ENCODE assay signal across 17 cellular contexts in the genomic region with DNA sequence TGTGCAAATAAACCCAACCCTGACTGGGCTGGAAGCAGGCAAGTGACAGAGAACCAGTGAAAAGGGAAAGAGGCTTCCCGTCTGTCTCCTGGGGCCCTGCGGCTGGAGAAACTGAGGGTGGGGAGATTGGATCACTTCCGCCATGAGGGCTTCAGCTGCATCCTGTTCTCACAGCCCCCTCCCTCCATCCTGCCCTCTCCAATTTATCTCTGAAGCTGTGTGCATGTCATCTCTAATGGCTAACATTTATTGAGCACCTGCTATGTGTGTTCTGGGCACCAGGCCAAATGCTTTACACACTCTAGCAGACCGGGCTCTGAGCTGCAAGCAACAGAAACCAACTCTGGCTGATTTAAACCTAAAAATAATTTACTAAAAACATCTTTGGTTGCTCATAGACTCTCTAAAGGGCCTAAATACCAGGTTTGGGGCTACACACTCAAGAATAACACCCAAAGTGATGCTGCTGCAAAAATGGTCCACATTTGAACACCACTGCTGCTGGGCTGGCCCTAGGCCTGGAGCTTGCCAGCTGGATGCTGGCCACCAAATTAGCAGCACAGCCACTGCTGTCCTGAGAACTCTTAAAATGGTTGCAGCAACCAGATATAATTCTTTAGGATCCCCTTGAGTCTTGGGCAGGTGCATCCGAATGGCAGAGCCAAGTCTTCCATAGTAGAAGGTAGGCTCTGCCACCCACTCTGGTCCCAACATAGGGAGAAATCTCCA.
A peak's percentile ranks its signal among the peaks of the same experiment; 100 is the strongest.
DNase-seq lines count a peak whose midpoint lies in the region; ATAC-seq, FAIRE-seq and TF ChIP-seq lines count a peak whose summit lies in the region.
"Had no signal": no experiment of that assay in that cellular context is flagged by ENCODE, and none has a peak within 500 bp of the region (broad histone marks: within the 10 kb centered on the region; RNA-seq: fewer than 3 reads in every experiment).

No MANE protein-coding gene starts in this region.

- no peaks in the 10 kb centered on the region for H3K36me3 Mint-ChIP-seq in endodermal cell (ENCODE audit: low read depth)
- no peaks in the 10 kb centered on the region for H3K36me3 Mint-ChIP-seq in activated CD8-positive, alpha-beta T cell treated with anti-CD3 and anti-CD28 coated beads, Interleukin-2, amount 10 ng/mL, durations not matched to agents 7 days and 5 days (ENCODE audit: low read depth)
- H3K36me3 Mint-ChIP-seq: CD14-positive monocyte had no signal

- TF ChIP-seq EP300 in GM12878 (IDR thresholded peaks at IDR 0.05; ENCODE audit: borderline replicate concordance in 1 of 2, control insufficient read depth in 1 of 2, low read depth in 2 of 2, low read length in 2 of 2): no peak

- peaks cover 9% of the 10 kb centered on the region for H3K4me1 ChIP-seq in GM12878 (ENCODE audit: control insufficient read depth, insufficient read depth, low read length)
- H3K4me1 ChIP-seq in endodermal cell (ENCODE audit: control insufficient read depth, insufficient read depth, low read length): no peaks in the 10 kb centered on the region
- H3K4me1 ChIP-seq: adrenal gland, gastroesophageal sphincter, SJCRH30 had no signal

- TF ChIP-seq RAD21 in GM12878 (IDR thresholded peaks at IDR 0.05; ENCODE audit: insufficient read depth, low read depth, low read length): no peak

- no peak overlapping the region for H3K27ac Mint-ChIP-seq in endodermal cell
- H3K27ac Mint-ChIP-seq in activated CD8-positive, alpha-beta T cell treated with anti-CD3 and anti-CD28 coated beads, Interleukin-2, amount 10 ng/mL, durations not matched to agents 7 days and 5 days: no peak overlapping the region
- H3K27ac Mint-ChIP-seq: activated T-cell treated with anti-CD3 and anti-CD28 coated beads, Interleukin-2, amount 50 U/mL, for 72 hours; CD14-positive monocyte had no signal

- H3K4me3 ChIP-seq in GM12878: no peak overlapping the region
- no peak overlapping the region for H3K4me3 ChIP-seq in endodermal cell (ENCODE audit: low read length)
- H3K4me3 ChIP-seq: adrenal gland, gastroesophageal sphincter, MG63, SJCRH30 had no signal

- TF ChIP-seq POLR2A in GM12878 (IDR thresholded peaks at IDR 0.05; ENCODE audit: low read depth, low read length): no peak

- RAD21 ChIA-PET in GM12878 (lab: Charles Lee; ENCODE audit: unreplicated experiment): no interaction called here

- WGBS in GM12878 (ENCODE audit: insufficient coverage, insufficient replicate concordance, low lambda C conversion rate, missing lambda C conversion rate): 11% methylated on average over 4 of the region's 5 CpGs
- WGBS in endodermal cell (ENCODE audit: insufficient coverage in 1 of 2, insufficient read length in 1 of 2), 2 experiments: 87 to 93% methylated on average over 2 to 5 of the region's 5 CpGs

- BruUV-seq in GM12878 (replicated peaks; lab: Mats Ljungman, UMichigan): no TSS peak

- H3K27me3 ChIP-seq in GM12878 (replicated peaks in 1 of 2; ENCODE audit: control insufficient read depth in 2 of 2, insufficient read depth in 2 of 2, low read length in 1 of 2): no peaks in the 10 kb centered on the region; a peak in 2 of 4 replicates
- peaks cover 9% of the 10 kb centered on the region for H3K27me3 ChIP-seq in endodermal cell (ENCODE audit: control insufficient read depth, insufficient read depth, low read length, poor library complexity, severe bottlenecking)
- H3K27me3 ChIP-seq: adrenal gland, MG63 had no signal

- H3K27me3 Mint-ChIP-seq in endodermal cell (ENCODE audit: insufficient read depth): peaks cover 4% of the 10 kb centered on the region
- H3K27me3 Mint-ChIP-seq in activated CD8-positive, alpha-beta T cell treated with anti-CD3 and anti-CD28 coated beads, Interleukin-2, amount 10 ng/mL, durations not matched to agents 7 days and 5 days (ENCODE audit: low read depth): peaks cover 8% of the 10 kb centered on the region

- H2AFZ ChIP-seq in GM12878 (ENCODE audit: control insufficient read depth, low read depth, low read length): no peak overlapping the region

- CTCF ChIA-PET in GM12878 (lab: Yijun Ruan, JAX): no interaction called here
- CTCF ChIA-PET in activated CD8-positive, alpha-beta T cell treated with anti-CD3 and anti-CD28 coated beads, Interleukin-2, amount 10 ng/mL, durations not matched to agents 7 days and 5 days (lab: Charles Lee): no interaction called here

- POLR2A ChIA-PET in GM12878 (lab: Charles Lee): no interaction called here
- POLR2A ChIA-PET in activated CD8-positive, alpha-beta T cell treated with anti-CD3 and anti-CD28 coated beads, Interleukin-2, amount 10 ng/mL, durations not matched to agents 7 days and 5 days (lab: Charles Lee): no interaction called here

- H3K4me2 ChIP-seq in GM12878 (ENCODE audit: control insufficient read depth, insufficient read depth): peak overlapping the region; percentile 21; the same call in 1 of the 2 replicates

- H3K79me2 ChIP-seq in GM12878 (ENCODE audit: control insufficient read depth, insufficient read depth, low read length): no peaks in the 10 kb centered on the region

- TF ChIP-seq CTCF in GM12878 (IDR thresholded peaks at IDR 0.05 in 2 of 3, conservative IDR thresholded peaks at IDR 0.05 in 1 of 3; ENCODE audit: control insufficient read depth in 2 of 3, extremely low read depth in 1 of 3, insufficient read depth in 1 of 3, low read depth in 3 of 3, low read length in 3 of 3) (no peak), endodermal cell (conservative IDR thresholded peaks at IDR 0.05) (no peak)

- H3K27ac ChIP-seq in GM12878 (ENCODE audit: control insufficient read depth, insufficient read depth): no peak overlapping the region
- H3K27ac ChIP-seq in endodermal cell (ENCODE audit: low read depth, low read length): no peak overlapping the region
- H3K27ac ChIP-seq: adrenal gland, gastroesophageal sphincter, SJCRH30 had no signal

- ATAC-seq in GM21515 (IDR thresholded peaks at IDR 0.05; ENCODE audit: unreplicated experiment) (peak; percentile 73), GM12878 (no peak; the same call in 2 of the 3 replicates)
- ATAC-seq in activated CD8-positive, alpha-beta T cell treated with anti-CD3 and anti-CD28 coated beads, Interleukin-2, amount 10 ng/mL, durations not matched to agents 7 days and 5 days: no peak
- ATAC-seq: activated T-cell treated with anti-CD3 and anti-CD28 coated beads, Interleukin-2, amount 50 U/mL, for 72 hours; gastroesophageal sphincter had no signal

- H4K20me1 ChIP-seq in GM12878 (ENCODE audit: control insufficient read depth, insufficient read depth): no peaks in the 10 kb centered on the region; the same call in 1 of the 2 replicates

- no peaks in the 10 kb centered on the region for H3K9me3 ChIP-seq in GM12878 (replicated peaks; ENCODE audit: control insufficient read depth, insufficient read depth, low read length)
- peaks cover 8% of the 10 kb centered on the region for H3K9me3 ChIP-seq in endodermal cell (ENCODE audit: control insufficient read depth, low read length)
- H3K9me3 ChIP-seq: adrenal gland, MG63, SJCRH30 had no signal

- H3K9ac ChIP-seq in GM12878 (ENCODE audit: control insufficient read depth, insufficient read depth, low read length) (no peak overlapping the region), endodermal cell (ENCODE audit: extremely low read depth, low read length, poor library complexity, severe bottlenecking) (no peak overlapping the region)

- DNase-seq in DMS79 (lab: John Stamatoyannopoulos, UW): peak; percentile 50
- DNase-seq in NCI-H345 (lab: John Stamatoyannopoulos, UW): peak; percentile 64
- peak; percentile 15 for DNase-seq in GM12878 (ENCODE audit: low read depth, low spot score)
- DNase-seq in occipital lobe (lab: John Stamatoyannopoulos, UW): no peak
- no peak for DNase-seq in endodermal cell
- DNase-seq in activated CD8-positive, alpha-beta T cell treated with anti-CD3 and anti-CD28 coated beads, Interleukin-2, amount 10 ng/mL, durations not matched to agents 7 days and 5 days: no peak
- DNase-seq: activated T-cell treated with anti-CD3 and anti-CD28 coated beads, Interleukin-2, amount 50 U/mL, for 72 hours; adrenal gland; cerebellar nuclear complex; mammary epithelial cell; MG63 had no signal

- H3K9me3 Mint-ChIP-seq in endodermal cell: peaks cover 6% of the 10 kb centered on the region
- H3K9me3 Mint-ChIP-seq in activated CD8-positive, alpha-beta T cell treated with anti-CD3 and anti-CD28 coated beads, Interleukin-2, amount 10 ng/mL, durations not matched to agents 7 days and 5 days (ENCODE audit: insufficient read depth): no peaks in the 10 kb centered on the region
- H3K9me3 Mint-ChIP-seq: activated T-cell treated with anti-CD3 and anti-CD28 coated beads, Interleukin-2, amount 50 U/mL, for 72 hours had no signal

- no peak overlapping the region for H3K4me3 Mint-ChIP-seq in endodermal cell
- no peak overlapping the region for H3K4me3 Mint-ChIP-seq in activated CD8-positive, alpha-beta T cell treated with anti-CD3 and anti-CD28 coated beads, Interleukin-2, amount 10 ng/mL, durations not matched to agents 7 days and 5 days
- H3K4me3 Mint-ChIP-seq: activated T-cell treated with anti-CD3 and anti-CD28 coated beads, Interleukin-2, amount 50 U/mL, for 72 hours; CD14-positive monocyte; nephron had no signal

- intact Hi-C loops in GM12878 (cut with micrococcal nuclease; ENCODE audit: unreplicated experiment): no loop called here

- in situ Hi-C loops in GM12878 (cut with MboI): no loop called here

- SMC1A ChIA-PET in GM12878 (lab: Charles Lee; ENCODE audit: uncharacterized antibody, unreplicated experiment): no interaction called here

- H3K36me3 ChIP-seq in GM12878 (ENCODE audit: control insufficient read depth in 2 of 2, insufficient read depth in 2 of 2, low read length in 1 of 2) (no peaks in the 10 kb centered on the region), endodermal cell (ENCODE audit: control insufficient read depth, insufficient read depth, low read length) (no peaks in the 10 kb centered on the region)
- H3K36me3 ChIP-seq: adrenal gland, gastroesophageal sphincter, MG63, SJCRH30 had no signal

- H3K4me1 Mint-ChIP-seq in endodermal cell: peaks cover 10% of the 10 kb centered on the region
- H3K4me1 Mint-ChIP-seq in activated CD8-positive, alpha-beta T cell treated with anti-CD3 and anti-CD28 coated beads, Interleukin-2, amount 10 ng/mL, durations not matched to agents 7 days and 5 days (ENCODE audit: low read depth): no peaks in the 10 kb centered on the region
- H3K4me1 Mint-ChIP-seq: CD14-positive monocyte had no signal

- FAIRE-seq in GM12878 (lab: Jason Lieb, UNC): peak; percentile 56
- FAIRE-seq: endothelial cell of umbilical vein had no signal

TF ChIP-seq in GM12878, 131 proteins besides CTCF, POLR2A, EP300 and RAD21 (continues in another document):
- TF ChIP-seq PAX5 (IDR thresholded peaks at IDR 0.05; ENCODE audit: borderline replicate concordance, low read depth, low read length) (no peak), EGR1 (IDR thresholded peaks at IDR 0.05; ENCODE audit: borderline replicate concordance in 1 of 2, low read depth in 2 of 2, low read length in 2 of 2) (no peak), JUNB (IDR thresholded peaks at IDR 0.05) (no peak), SMAD5 (IDR thresholded peaks at IDR 0.05; ENCODE audit: low read depth) (no peak), RUNX3 (IDR thresholded peaks at IDR 0.05; ENCODE audit: low read length) (no peak)

Comparison
In these comparisons a context has a peak if more than half of its experiments do, and no peak if none do; other contexts are left out.
1. DNase-seq: peak in DMS79 (single experiment), NCI-H345 (single experiment) and GM12878 (single experiment); none in occipital lobe (single experiment), endodermal cell (single experiment) and activated CD8-positive, alpha-beta T cell treated with anti-CD3 and anti-CD28 coated beads, Interleukin-2, amount 10 ng/mL, durations not matched to agents 7 days and 5 days (single experiment).